Comparison of ENCODE assay signal across 35 cellular contexts in the genomic region with DNA sequence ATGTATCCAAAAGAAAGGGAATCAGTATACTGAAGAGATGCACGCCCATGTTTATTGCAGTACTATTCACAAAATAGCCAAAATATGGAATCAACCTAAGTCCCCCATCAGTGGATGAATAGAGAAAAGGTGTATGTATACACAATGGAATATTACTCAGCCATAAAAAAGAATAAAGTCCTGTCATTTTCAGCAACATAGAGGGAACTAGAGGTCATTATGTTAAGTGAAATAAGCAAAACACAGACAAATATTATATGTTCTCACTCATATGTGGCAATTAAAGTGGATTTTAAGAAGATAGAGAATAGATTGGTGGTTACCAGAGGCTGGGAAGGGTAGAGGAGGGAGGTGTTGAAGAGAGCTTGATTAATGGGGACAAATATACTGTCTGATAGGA.
"Had no signal": no experiment of that assay in that cellular context is flagged by ENCODE, and none has a peak within 500 bp of the region (broad histone marks: within the 10 kb centered on the region; RNA-seq: fewer than 3 reads in every experiment).

No MANE protein-coding gene starts in this region.

- H3K9me3 ChIP-seq: MG63 had no signal

- H3K4me3 ChIP-seq: MG63 had no signal

- H3K27me3 ChIP-seq: MG63 had no signal

- DNase-seq: MG63, MM.1S, MV-4-11, NCI-H1048, NCI-H1092, NCI-H1092 treated with DMSO at 0.1 percent for 48 hours, NCI-H1105, NCI-H1105 treated with DMSO at 0.1 percent for 48 hours, NCI-H1417, NCI-H1417 treated with DMSO at 0.1 percent for 48 hours, NCI-H1436, NCI-H1436 treated with DMSO at 0.1 percent for 48 hours, NCI-H146, NCI-H1694, NCI-H1694 treated with DMSO at 0.1 percent for 48 hours, NCI-H187, NCI-H187 treated with DMSO at 0.1 percent for 48 hours, NCI-H1930, NCI-H2029, NCI-H2029 treated with DMSO at 0.1 percent for 48 hours, NCI-H2081, NCI-H2081 treated with DMSO at 0.1 percent for 48 hours, NCI-H2107, NCI-H2171, NCI-H2171 treated with DMSO at 0.1 percent for 48 hours, NCI-H2227 treated with DMSO at 0.1 percent for 48 hours, NCI-H226, NCI-H345, NCI-H446 treated with DMSO at 0.1 percent for 48 hours, NCI-H510A, NCI-H510A treated with DMSO at 0.1 percent for 48 hours, NCI-H524, NCI-H524 treated with DMSO at 0.1 percent for 48 hours, NCI-H526, NCI-H526 treated with DMSO at 0.1 percent for 48 hours had no signal
